Comparison of ENCODE assay signal across 29 cellular contexts in genomic region chr7:106802589-106802988, GRCh38.
A peak's percentile ranks its signal among the peaks of the same experiment; 100 is the strongest.
DNase-seq lines count a peak whose midpoint lies in the region; ATAC-seq, FAIRE-seq and TF ChIP-seq lines count a peak whose summit lies in the region.
"Had no signal": no experiment of that assay in that cellular context is flagged by ENCODE, and none has a peak within 500 bp of the region (broad histone marks: within the 10 kb centered on the region; RNA-seq: fewer than 3 reads in every experiment).

No MANE protein-coding gene starts in this region.

- no peak overlapping the region for H2AFZ ChIP-seq in K562 (ENCODE audit: low read depth, low read length)

- 65% methylated on average over 2 of the region's 2 CpGs for WGBS in K562 (ENCODE audit: insufficient coverage, low coverage, missing lambda C conversion rate)

- no peaks in the 10 kb centered on the region for H3K4me1 ChIP-seq in K562 (replicated peaks in 1 of 2; ENCODE audit: control insufficient read depth in 2 of 2, insufficient read depth in 2 of 2, low read length in 2 of 2)
- H3K4me1 ChIP-seq: A549; BE2C; BLaER1; BLaER1 treated with 17β-estradiol and CSF1 and Interleukin-3, amounts not matched to agents 10 nM and 100 nM; Caco-2 had no signal

- FAIRE-seq in K562 (lab: Jason Lieb, UNC) = no peak
- FAIRE-seq: A204.1, A549, D721Med had no signal

- DNase-seq in K562 (ENCODE audit: extremely low read depth in 1 of 4, low spot score in 3 of 4) = no peak
- DNase-seq: 8988T; ACHN; AML-193; BE2C; C1 segment of cervical spinal cord; Caco-2; Calu3; CD4-positive, alpha-beta memory T cell; CD4-positive, alpha-beta T cell; CD4-positive, CD25-positive, alpha-beta regulatory T cell; CD8-positive, alpha-beta memory T cell; CD8-positive, alpha-beta T cell; COR-L47; DMS 273 treated with DMSO at 0.1 percent for 48 hours; DMS153; DMS53; DMS79; DMS79 treated with DMSO at 0.1 percent for 48 hours; DND-41; EL had no signal

- CTCF ChIA-PET in K562 (lab: Yijun Ruan, JAX; ENCODE audit: low intra/inter-chr PET ratio) = no interaction called here

- H3K79me2 ChIP-seq in K562 (ENCODE audit: control insufficient read depth, insufficient read depth, low read length) = no peaks in the 10 kb centered on the region

- no peak overlapping the region for H3K9ac ChIP-seq in K562 (ENCODE audit: insufficient read depth in 1 of 2, low read depth in 2 of 2, low read length in 2 of 2)
- H3K9ac ChIP-seq: BLaER1; BLaER1 treated with 17β-estradiol and CSF1 and Interleukin-3, amounts not matched to agents 10 nM and 100 nM had no signal

- no TSS peak for BruUV-seq in K562 (replicated peaks; lab: Mats Ljungman, UMichigan)

- TF ChIP-seq POLR2A in K562 (conservative IDR thresholded peaks at IDR 0.05) = no peak

- TF ChIP-seq EP300 in K562 (IDR thresholded peaks at IDR 0.05; ENCODE audit: low read length) = no peak

- POLR2A ChIA-PET in K562 (lab: Yijun Ruan, JAX) = interaction anchor here (1.1 to 1.4 kb wide), 2 partner anchors 9 kb away, joined by 4 read pairs; no protein-coding TSS in a partner anchor

- in situ Hi-C loops in K562 (cut with MboI) = no loop called here

- no peak for TF ChIP-seq CTCF in K562 (IDR thresholded peaks at IDR 0.05 in 2 of 3, conservative IDR thresholded peaks at IDR 0.05 in 1 of 3; ENCODE audit: insufficient read depth in 2 of 3, low read depth in 1 of 3, low read length in 3 of 3)

- no peaks in the 10 kb centered on the region for H3K9me1 ChIP-seq in K562 (ENCODE audit: control insufficient read depth, insufficient read depth, low read length)

- intact Hi-C loops in K562 (cut with micrococcal nuclease) = no loop called here

- no peak for TF ChIP-seq RAD21 in K562 (CRISPR knock-in tag; conservative IDR thresholded peaks at IDR 0.05 in 1 of 2, IDR thresholded peaks at IDR 0.05 in 1 of 2)

- H3K27me3 ChIP-seq in K562 (ENCODE audit: control insufficient read depth in 2 of 2, insufficient read depth in 2 of 2, low read length in 2 of 2) = no peaks in the 10 kb centered on the region
- H3K27me3 ChIP-seq: BE2C; BLaER1; BLaER1 treated with 17β-estradiol and CSF1 and Interleukin-3, amounts not matched to agents 10 nM and 100 nM had no signal

- no peaks in the 10 kb centered on the region for H3K9me3 ChIP-seq in K562 (replicated peaks; ENCODE audit: control insufficient read depth, insufficient read depth, low read depth, low read length)
- H3K9me3 ChIP-seq: A549, BE2C, Caco-2 had no signal

- H3K36me3 ChIP-seq in K562 (ENCODE audit: control insufficient read depth, insufficient read depth, low read length) = no peaks in the 10 kb centered on the region
- H3K36me3 ChIP-seq: BE2C; BLaER1; BLaER1 treated with 17β-estradiol and CSF1 and Interleukin-3, amounts not matched to agents 10 nM and 100 nM had no signal

- no peak overlapping the region for H3K4me2 ChIP-seq in K562 (ENCODE audit: insufficient read depth, low read length)
- H3K4me2 ChIP-seq: A549; BLaER1; BLaER1 treated with 17β-estradiol and CSF1 and Interleukin-3, amounts not matched to agents 10 nM and 100 nM had no signal

- H3K27ac ChIP-seq in K562 (ENCODE audit: extremely low read depth, low read depth, low read length) = no peak overlapping the region
- H3K27ac ChIP-seq: 22Rv1; A549; BLaER1; BLaER1 treated with 17β-estradiol and CSF1 and Interleukin-3, amounts not matched to agents 10 nM and 100 nM; C4-2B had no signal

- H4K20me1 ChIP-seq in K562 (replicated peaks; ENCODE audit: control insufficient read depth, insufficient read depth, low read length) = no peaks in the 10 kb centered on the region
- H4K20me1 ChIP-seq: BLaER1; BLaER1 treated with 17β-estradiol and CSF1 and Interleukin-3, amounts not matched to agents 10 nM and 100 nM had no signal

- ATAC-seq in K562 = no peak
- ATAC-seq in GM18861 (IDR thresholded peaks at IDR 0.05; ENCODE audit: unreplicated experiment) = no peak
- ATAC-seq: A549; CD8-positive, alpha-beta T cell had no signal

- H3K4me3 ChIP-seq in K562 = no peak overlapping the region
- H3K4me3 ChIP-seq: A549; BLaER1; BLaER1 treated with 17β-estradiol and CSF1 and Interleukin-3, amounts not matched to agents 10 nM and 100 nM had no signal

TF ChIP-seq in K562, 482 proteins besides CTCF, POLR2A, EP300 and RAD21:
- no peak for TF ChIP-seq HDGF (IDR thresholded peaks at IDR 0.05)
- TF ChIP-seq ADNP (tag; IDR thresholded peaks at IDR 0.05) = peak; percentile 49; the same call in 1 of the 2 replicates
- peak; percentile 72 for TF ChIP-seq ZFP36 (IDR thresholded peaks at IDR 0.05; ENCODE audit: low read depth, low read length, partially characterized antibody)
- no peak for TF ChIP-seq FOS (IDR thresholded peaks at IDR 0.05; ENCODE audit: extremely low read depth, insufficient read length)
- TF ChIP-seq ZNF668 (CRISPR knock-in tag; IDR thresholded peaks at IDR 0.05) = no peak
- TF ChIP-seq POLR2H (tag; IDR thresholded peaks at IDR 0.05; ENCODE audit: low read depth) = peak; percentile 43; the same call in 1 of the 2 replicates
- peak; percentile 56; the same call in 1 of the 2 replicates for TF ChIP-seq BCOR (IDR thresholded peaks at IDR 0.05)
- peak; percentile 92 for TF ChIP-seq RBM25 (IDR thresholded peaks at IDR 0.05; ENCODE audit: low read depth, low read length, severe bottlenecking)
- no peak for TF ChIP-seq SP1 (CRISPR knock-in tag; IDR thresholded peaks at IDR 0.05)
TF ChIP-seq in K562: peak in this region for 5.
